8 cellular contexts compared by ENCODE assay signal in genomic region chr19:36008336-36008978, GRCh38. TPM values are rescaled to one million over a fixed set of nuclear protein-coding genes. Genes with fewer than 3 reads are reported as not detected.
DNase-seq lines count a peak whose midpoint lies in the region; ATAC-seq and TF ChIP-seq lines count a peak whose summit lies in the region.

Gene SYNE4 (minus strand): TSS chr19:36008813. CDS start chr19:36008681, 132 bp downstream.

- H3K36me3 ChIP-seq in GM23248 (ENCODE audit: low read depth) = no peaks in the 10 kb centered on the region
- H3K36me3 ChIP-seq in RWPE2 (ENCODE audit: low read depth) = no peaks in the 10 kb centered on the region
- H3K36me3 ChIP-seq in rectal smooth muscle tissue (ENCODE audit: control insufficient read depth, insufficient read depth, low read length) = no peaks in the 10 kb centered on the region

- no peaks in the 10 kb centered on the region for H3K9me2 ChIP-seq in GM23248 (ENCODE audit: insufficient read depth)

- H3K4me1 ChIP-seq in GM23248 (ENCODE audit: insufficient read depth) = peaks cover 4% of the 10 kb centered on the region; the same call in 1 of the 2 replicates
- no peaks in the 10 kb centered on the region for H3K4me1 ChIP-seq in RWPE2 (ENCODE audit: insufficient read depth, poor library complexity, severe bottlenecking)
- peaks cover 7% of the 10 kb centered on the region for H3K4me1 ChIP-seq in rectal smooth muscle tissue (ENCODE audit: control insufficient read depth, insufficient read depth, low read length)

- H3K4me3 ChIP-seq in GM23248 = peak within 1 kb of the TSS; percentile 73
- H3K4me3 ChIP-seq in RWPE2 (ENCODE audit: severe bottlenecking) = peak within 1 kb of the TSS; percentile 57
- H3K4me3 ChIP-seq in fibroblast of mammary gland (ENCODE audit: control insufficient read depth, low read depth, low read length) = peak within 1 kb of the TSS; percentile 44
- H3K4me3 ChIP-seq in rectal smooth muscle tissue (ENCODE audit: low read length) = peak within 1 kb of the TSS; percentile 55

- H3K27ac ChIP-seq in GM23248 = no peak within 1 kb of the TSS
- H3K27ac ChIP-seq in RWPE2 (ENCODE audit: poor library complexity, severe bottlenecking) = peak within 1 kb of the TSS; percentile 26
- H3K27ac ChIP-seq in rectal smooth muscle tissue (ENCODE audit: low read depth, low read length) = peak within 1 kb of the TSS; percentile 48

- H3K9ac ChIP-seq in GM23248 (peak within 1 kb of the TSS; percentile 82), rectal smooth muscle tissue (ENCODE audit: low read length) (peak within 1 kb of the TSS; percentile 24)

- peak within 1 kb of the TSS; percentile 75 for H2AFZ ChIP-seq in GM23248

- H3K9me3 ChIP-seq in GM23248 (ENCODE audit: low read depth) (no peaks in the 10 kb centered on the region), RWPE2 (ENCODE audit: severe bottlenecking) (no peaks in the 10 kb centered on the region)

- H3K27me3 ChIP-seq in GM23248 (replicated peaks; ENCODE audit: insufficient read depth) (no peaks in the 10 kb centered on the region), RWPE2 (ENCODE audit: insufficient read depth, poor library complexity, severe bottlenecking) (no peaks in the 10 kb centered on the region), rectal smooth muscle tissue (ENCODE audit: control insufficient read depth, insufficient read depth, low read length) (no peaks in the 10 kb centered on the region)

- H3K79me2 ChIP-seq in GM23248 (ENCODE audit: insufficient read depth) = peaks cover 9% of the 10 kb centered on the region

- H4K20me1 ChIP-seq in GM23248 (ENCODE audit: insufficient read depth) = no peaks in the 10 kb centered on the region

- no peaks in the 10 kb centered on the region for H3F3A ChIP-seq in GM23248 (ENCODE audit: insufficient read depth)

- in situ Hi-C loops in GM23248 (cut with MboI) = no loop called here

- DNase-seq in GM23248 (peak; percentile 12), RWPE2 (ENCODE audit: low spot score) (no peak), fibroblast of mammary gland (ENCODE audit: low read depth) (no peak), ureter (ENCODE audit: low spot score) (no peak), NCI-H1092 (lab: John Stamatoyannopoulos, UW) (no peak)
- no peak for DNase-seq in activated naive CD4-positive, alpha-beta T cell treated with Interleukin-2 at 50 U/mL for 16 hours

- ATAC-seq in RWPE2 (ENCODE audit: low read depth) (peak; percentile 76), GM19455 (IDR thresholded peaks at IDR 0.05; ENCODE audit: unreplicated experiment) (no peak)

- no peak for TF ChIP-seq CTCF in RWPE2 (IDR thresholded peaks at IDR 0.05; ENCODE audit: poor library complexity, severe bottlenecking)
- no peak for TF ChIP-seq CTCF in fibroblast of mammary gland (conservative IDR thresholded peaks at IDR 0.05; ENCODE audit: control insufficient read depth, insufficient read depth, low read depth, low read length)

- peak within 1 kb of the TSS; percentile 96 for H3K4me2 ChIP-seq in GM23248 (ENCODE audit: unreplicated experiment)

- 69 to 71% methylated on average over 19 of the region's 19 CpGs for WGBS in GM23248 (ENCODE audit: low coverage in 1 of 2, low lambda C conversion rate in 2 of 2, missing lambda C conversion rate in 2 of 2), 2 experiments

RNA-seq across cellular contexts. Expression of gene SYNE4, which starts in this region (rescaled TPM):
- not detected in 2 replicates for total RNA-seq in GM23248 (2014; rRNA removed; shearing (Covaris generic))
- 0.11 and 0.31 TPM in 2 replicates for polyA plus RNA-seq in GM23248 (2016; fragmentation: Nextera tagmentation; extraction: Ambion mirVana)
- 4.1 TPM for total RNA-seq in ureter

Comparison
In these comparisons a context has a peak if more than half of its experiments do, and no peak if none do; other contexts are left out.
1. Peak in DNase-seq, H3K4me3 ChIP-seq, H3K9ac ChIP-seq and H3K4me2 ChIP-seq in GM23248; RNA of the gene not detected or under 1 TPM.